Comparison of ENCODE assay signal across 1 cellular context in genomic region chr22:44594951-44595350, GRCh38.
TF ChIP-seq lines count a peak whose summit lies in the region.

No MANE protein-coding gene starts in this region.

TF ChIP-seq in GM23338, 12 proteins besides CTCF, POLR2A, EP300 and RAD21 (continued from another document):
- TF ChIP-seq ZNF331 (CRISPR knock-in tag; IDR thresholded peaks at IDR 0.05; ENCODE audit: low read depth) (no peak), JUNB (IDR thresholded peaks at IDR 0.05; ENCODE audit: unreplicated experiment) (no peak), STAT1 (IDR thresholded peaks at IDR 0.05; ENCODE audit: unreplicated experiment) (no peak)
- TF ChIP-seq, protein P1, sequence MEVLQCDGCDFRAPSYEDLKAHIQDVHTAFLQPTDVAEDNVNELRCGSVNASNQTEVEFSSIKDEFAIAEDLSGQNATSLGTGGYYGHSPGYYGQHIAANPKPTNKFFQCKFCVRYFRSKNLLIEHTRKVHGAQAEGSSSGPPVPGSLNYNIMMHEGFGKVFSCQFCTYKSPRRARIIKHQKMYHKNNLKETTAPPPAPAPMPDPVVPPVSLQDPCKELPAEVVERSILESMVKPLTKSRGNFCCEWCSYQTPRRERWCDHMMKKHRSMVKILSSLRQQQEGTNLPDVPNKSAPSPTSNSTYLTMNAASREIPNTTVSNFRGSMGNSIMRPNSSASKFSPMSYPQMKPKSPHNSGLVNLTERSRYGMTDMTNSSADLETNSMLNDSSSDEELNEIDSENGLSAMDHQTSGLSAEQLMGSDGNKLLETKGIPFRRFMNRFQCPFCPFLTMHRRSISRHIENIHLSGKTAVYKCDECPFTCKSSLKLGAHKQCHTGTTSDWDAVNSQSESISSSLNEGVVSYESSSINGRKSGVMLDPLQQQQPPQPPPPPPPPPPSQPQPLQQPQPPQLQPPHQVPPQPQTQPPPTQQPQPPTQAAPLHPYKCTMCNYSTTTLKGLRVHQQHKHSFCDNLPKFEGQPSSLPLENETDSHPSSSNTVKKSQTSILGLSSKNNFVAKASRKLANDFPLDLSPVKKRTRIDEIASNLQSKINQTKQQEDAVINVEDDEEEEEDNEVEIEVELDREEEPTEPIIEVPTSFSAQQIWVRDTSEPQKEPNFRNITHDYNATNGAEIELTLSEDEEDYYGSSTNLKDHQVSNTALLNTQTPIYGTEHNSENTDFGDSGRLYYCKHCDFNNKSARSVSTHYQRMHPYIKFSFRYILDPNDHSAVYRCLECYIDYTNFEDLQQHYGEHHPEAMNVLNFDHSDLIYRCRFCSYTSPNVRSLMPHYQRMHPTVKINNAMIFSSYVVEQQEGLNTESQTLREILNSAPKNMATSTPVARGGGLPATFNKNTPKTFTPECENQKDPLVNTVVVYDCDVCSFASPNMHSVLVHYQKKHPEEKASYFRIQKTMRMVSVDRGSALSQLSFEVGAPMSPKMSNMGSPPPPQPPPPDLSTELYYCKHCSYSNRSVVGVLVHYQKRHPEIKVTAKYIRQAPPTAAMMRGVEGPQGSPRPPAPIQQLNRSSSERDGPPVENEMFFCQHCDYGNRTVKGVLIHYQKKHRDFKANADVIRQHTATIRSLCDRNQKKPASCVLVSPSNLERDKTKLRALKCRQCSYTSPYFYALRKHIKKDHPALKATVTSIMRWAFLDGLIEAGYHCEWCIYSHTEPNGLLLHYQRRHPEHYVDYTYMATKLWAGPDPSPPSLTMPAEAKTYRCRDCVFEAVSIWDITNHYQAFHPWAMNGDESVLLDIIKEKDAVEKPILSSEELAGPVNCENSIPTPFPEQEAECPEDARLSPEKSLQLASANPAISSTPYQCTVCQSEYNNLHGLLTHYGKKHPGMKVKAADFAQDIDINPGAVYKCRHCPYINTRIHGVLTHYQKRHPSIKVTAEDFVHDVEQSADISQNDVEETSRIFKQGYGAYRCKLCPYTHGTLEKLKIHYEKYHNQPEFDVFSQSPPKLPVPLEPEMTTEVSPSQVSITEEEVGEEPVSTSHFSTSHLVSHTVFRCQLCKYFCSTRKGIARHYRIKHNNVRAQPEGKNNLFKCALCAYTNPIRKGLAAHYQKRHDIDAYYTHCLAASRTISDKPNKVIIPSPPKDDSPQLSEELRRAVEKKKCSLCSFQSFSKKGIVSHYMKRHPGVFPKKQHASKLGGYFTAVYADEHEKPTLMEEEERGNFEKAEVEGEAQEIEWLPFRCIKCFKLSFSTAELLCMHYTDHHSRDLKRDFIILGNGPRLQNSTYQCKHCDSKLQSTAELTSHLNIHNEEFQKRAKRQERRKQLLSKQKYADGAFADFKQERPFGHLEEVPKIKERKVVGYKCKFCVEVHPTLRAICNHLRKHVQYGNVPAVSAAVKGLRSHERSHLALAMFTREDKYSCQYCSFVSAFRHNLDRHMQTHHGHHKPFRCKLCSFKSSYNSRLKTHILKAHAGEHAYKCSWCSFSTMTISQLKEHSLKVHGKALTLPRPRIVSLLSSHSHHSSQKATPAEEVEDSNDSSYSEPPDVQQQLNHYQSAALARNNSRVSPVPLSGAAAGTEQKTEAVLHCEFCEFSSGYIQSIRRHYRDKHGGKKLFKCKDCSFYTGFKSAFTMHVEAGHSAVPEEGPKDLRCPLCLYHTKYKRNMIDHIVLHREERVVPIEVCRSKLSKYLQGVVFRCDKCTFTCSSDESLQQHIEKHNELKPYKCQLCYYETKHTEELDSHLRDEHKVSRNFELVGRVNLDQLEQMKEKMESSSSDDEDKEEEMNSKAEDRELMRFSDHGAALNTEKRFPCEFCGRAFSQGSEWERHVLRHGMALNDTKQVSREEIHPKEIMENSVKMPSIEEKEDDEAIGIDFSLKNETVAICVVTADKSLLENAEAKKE (CRISPR knock-in tag; IDR thresholded peaks at IDR 0.05): no peak
